Comparison of ENCODE assay signal across 19 cellular contexts in the genomic region with DNA sequence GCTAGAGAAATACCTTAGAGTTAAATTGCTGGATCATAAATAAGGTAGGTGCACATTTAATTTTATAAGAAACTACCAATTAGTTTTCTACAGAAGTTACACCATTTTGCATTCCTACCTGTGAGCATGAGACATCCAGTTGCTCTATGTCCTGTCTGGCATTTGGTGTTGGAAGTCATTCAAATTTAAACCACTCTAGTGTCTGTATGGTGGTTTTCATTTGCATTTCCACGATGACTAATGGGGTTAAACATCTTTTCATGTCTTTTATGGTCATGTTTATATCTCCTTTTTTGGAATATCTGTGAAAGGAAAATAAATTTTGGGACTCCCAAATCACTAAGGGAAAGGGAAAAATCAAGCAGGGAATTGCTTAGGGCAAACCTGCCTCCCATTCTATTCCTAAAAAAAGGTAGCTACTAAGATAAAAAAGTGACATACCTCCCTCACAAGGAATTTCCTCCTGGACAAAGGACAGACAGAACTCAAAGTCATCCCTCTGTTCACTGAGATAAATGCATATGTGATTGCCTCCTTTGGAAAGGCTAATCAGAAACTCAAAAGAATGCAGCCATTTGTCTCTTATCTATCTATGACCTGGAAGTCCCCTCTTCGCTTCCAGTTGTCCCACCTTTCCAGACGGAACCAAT. TPM values are rescaled to one million over a fixed set of nuclear protein-coding genes. Genes with fewer than 3 reads are reported as not detected.
"Had no signal": no experiment of that assay in that cellular context is flagged by ENCODE, and none has a peak within 500 bp of the region (broad histone marks: within the 10 kb centered on the region; RNA-seq: fewer than 3 reads in every experiment).

No MANE protein-coding gene starts in this region.

- H3K27ac ChIP-seq: esophagus squamous epithelium, gastroesophageal sphincter, ovary, stomach, thoracic aorta, transverse colon had no signal

- H3K27ac Mint-ChIP-seq: dendritic cell treated with granulocyte-macrophage colony-stimulating factor and Interleukin-4, amounts not matched to agents 40 ng/mL and 50 ng/mL, for 4 days; naive thymus-derived CD8-positive, alpha-beta T cell had no signal

- H3K36me3 ChIP-seq: esophagus squamous epithelium, gastroesophageal sphincter, ovary, stomach, thoracic aorta, transverse colon had no signal

- H3K4me3 ChIP-seq: esophagus squamous epithelium, gastroesophageal sphincter, ovary, stomach, thoracic aorta, transverse colon had no signal

- H3K4me1 Mint-ChIP-seq: naive thymus-derived CD8-positive, alpha-beta T cell had no signal

- H3K4me3 Mint-ChIP-seq: dendritic cell treated with granulocyte-macrophage colony-stimulating factor and Interleukin-4, amounts not matched to agents 40 ng/mL and 50 ng/mL, for 4 days; naive thymus-derived CD8-positive, alpha-beta T cell; neural crest cell had no signal

- DNase-seq: esophagus squamous epithelium; foreskin fibroblast; glutamatergic neuron; left colon; left ventricle myocardium superior; naive thymus-derived CD8-positive, alpha-beta T cell; ovary; right cardiac atrium; small intestine; stimulated activated CD4-positive, alpha-beta T cell treated with anti-CD3 and anti-CD28 coated beads, Interleukin-12 subunit alpha, Interleukin-12 subunit beta, amount 100 ng/mL, for 4 hours; stimulated activated naive CD4-positive, alpha-beta T cell; stomach; substantia nigra; transverse colon had no signal

- ATAC-seq: gastroesophageal sphincter; left colon; left ventricle myocardium superior; naive thymus-derived CD8-positive, alpha-beta T cell; right cardiac atrium had no signal

- H3K4me1 ChIP-seq: esophagus squamous epithelium, gastroesophageal sphincter, stomach, transverse colon had no signal

- H3K36me3 Mint-ChIP-seq: naive thymus-derived CD8-positive, alpha-beta T cell had no signal

- H3K9me3 ChIP-seq: esophagus squamous epithelium, gastroesophageal sphincter, ovary, stomach, thoracic aorta, transverse colon had no signal

- H3K27me3 ChIP-seq: esophagus squamous epithelium, gastroesophageal sphincter, ovary, stomach, transverse colon had no signal

RNA-seq across cellular contexts. Expression of gene ADCY2, which starts 31.6 kb away (rescaled TPM):
- total RNA-seq: lung microvascular endothelial cell; naive thymus-derived CD8-positive, alpha-beta T cell had no signal
